Comparison of ENCODE assay signal across 34 cellular contexts in genomic region chr12:57404966-57405640, GRCh38. TPM values are rescaled to one million over a fixed set of nuclear protein-coding genes. Genes with fewer than 3 reads are reported as not detected.
DNase-seq lines count a peak whose midpoint lies in the region; ATAC-seq, FAIRE-seq and TF ChIP-seq lines count a peak whose summit lies in the region.
"Had no signal": no experiment of that assay in that cellular context is flagged by ENCODE, and none has a peak within 500 bp of the region (broad histone marks: within the 10 kb centered on the region; RNA-seq: fewer than 3 reads in every experiment).

No MANE protein-coding gene starts in this region.

- peaks cover 6% of the 10 kb centered on the region for H4K20me1 ChIP-seq in hepatocyte (ENCODE audit: insufficient read depth, poor library complexity, severe bottlenecking)

- no peak overlapping the region for H3K4me3 Mint-ChIP-seq in activated CD8-positive, alpha-beta T cell treated with anti-CD3 and anti-CD28 coated beads for 36 hours
- H3K4me3 Mint-ChIP-seq in activated CD8-positive, alpha-beta T cell treated with anti-CD3 and anti-CD28 coated beads, Interleukin-2, amount 10 ng/mL, durations not matched to agents 7 days and 5 days, result no peak overlapping the region
- H3K4me3 Mint-ChIP-seq in activated T-helper 17 cell treated with anti-CD3 and anti-CD28 coated beads, Interleukin-2, amount 50 U/mL, for 72 hours, result no peak overlapping the region
- H3K4me3 Mint-ChIP-seq: activated T-helper 1 cell treated with anti-CD3 and anti-CD28 coated beads, Interleukin-12 subunit alpha, Interleukin-12 subunit beta, Interleukin-2, Interleukin-4 antibody, amounts not matched to agents 30 ng/mL and 10 ng/mL and 1 ng/mL, durations not matched to agents 14 hours and 24 hours and 36 hours; nephron; T-cell had no signal

- no peak overlapping the region for H3K27ac ChIP-seq in hepatocyte
- H3K27ac ChIP-seq: body of pancreas, epithelial cell of prostate, HL-60, pancreas, spleen had no signal

- H3K4me3 ChIP-seq in hepatocyte, result no peak overlapping the region
- H3K4me3 ChIP-seq: body of pancreas, pancreas, spleen had no signal

- no peak for TF ChIP-seq POLR2A in GM12891 (IDR thresholded peaks at IDR 0.05; ENCODE audit: low read depth, low read length)

- H3K9me3 Mint-ChIP-seq in activated CD8-positive, alpha-beta T cell treated with anti-CD3 and anti-CD28 coated beads for 36 hours, result no peaks in the 10 kb centered on the region
- no peaks in the 10 kb centered on the region for H3K9me3 Mint-ChIP-seq in activated CD8-positive, alpha-beta T cell treated with anti-CD3 and anti-CD28 coated beads, Interleukin-2, amount 10 ng/mL, durations not matched to agents 7 days and 5 days (ENCODE audit: insufficient read depth)
- no peaks in the 10 kb centered on the region for H3K9me3 Mint-ChIP-seq in activated T-helper 17 cell treated with anti-CD3 and anti-CD28 coated beads, Interleukin-2, amount 50 U/mL, for 72 hours
- H3K9me3 Mint-ChIP-seq: activated T-helper 1 cell treated with anti-CD3 and anti-CD28 coated beads, Interleukin-12 subunit alpha, Interleukin-12 subunit beta, Interleukin-2, Interleukin-4 antibody, amounts not matched to agents 30 ng/mL and 10 ng/mL and 1 ng/mL, durations not matched to agents 14 hours and 24 hours and 36 hours; nephron; T-cell had no signal

- 96% methylated on average over 5 of the region's 5 CpGs for WGBS in hepatocyte (ENCODE audit: low lambda C conversion rate, missing lambda C conversion rate)

- CTCF ChIA-PET in activated CD8-positive, alpha-beta T cell treated with anti-CD3 and anti-CD28 coated beads for 36 hours (lab: Charles Lee), result interaction anchor here (0.6 to 1.4 kb wide), 4 partner anchors 19 to 140 kb away, joined by 3 to 6 read pairs (median 3); no protein-coding TSS in a partner anchor
- CTCF ChIA-PET in activated CD8-positive, alpha-beta T cell treated with anti-CD3 and anti-CD28 coated beads, Interleukin-2, amount 10 ng/mL, durations not matched to agents 7 days and 5 days (lab: Charles Lee), result interaction anchor here (1.1 kb wide), 1 partner anchor 10 kb away, joined by 3 read pairs; no protein-coding TSS in a partner anchor

- peaks cover 15% of the 10 kb centered on the region for H3K4me1 Mint-ChIP-seq in activated CD8-positive, alpha-beta T cell treated with anti-CD3 and anti-CD28 coated beads for 36 hours (ENCODE audit: low read depth)
- H3K4me1 Mint-ChIP-seq in activated CD8-positive, alpha-beta T cell treated with anti-CD3 and anti-CD28 coated beads, Interleukin-2, amount 10 ng/mL, durations not matched to agents 7 days and 5 days (ENCODE audit: low read depth), result peaks cover 1% of the 10 kb centered on the region
- peaks cover 8% of the 10 kb centered on the region for H3K4me1 Mint-ChIP-seq in activated T-helper 17 cell treated with anti-CD3 and anti-CD28 coated beads, Interleukin-2, amount 50 U/mL, for 72 hours
- H3K4me1 Mint-ChIP-seq: nephron had no signal

- H3K27ac Mint-ChIP-seq in activated CD8-positive, alpha-beta T cell treated with anti-CD3 and anti-CD28 coated beads for 36 hours, result peak overlapping the region; percentile 24
- H3K27ac Mint-ChIP-seq in activated CD8-positive, alpha-beta T cell treated with anti-CD3 and anti-CD28 coated beads, Interleukin-2, amount 10 ng/mL, durations not matched to agents 7 days and 5 days, result no peak overlapping the region
- peak overlapping the region; percentile 65 for H3K27ac Mint-ChIP-seq in activated T-helper 17 cell treated with anti-CD3 and anti-CD28 coated beads, Interleukin-2, amount 50 U/mL, for 72 hours
- H3K27ac Mint-ChIP-seq: activated T-helper 1 cell treated with anti-CD3 and anti-CD28 coated beads, Interleukin-12 subunit alpha, Interleukin-12 subunit beta, Interleukin-2, Interleukin-4 antibody, amounts not matched to agents 30 ng/mL and 10 ng/mL and 1 ng/mL, durations not matched to agents 14 hours and 24 hours and 36 hours; nephron had no signal

- H3K9me2 ChIP-seq in hepatocyte (replicated peaks; ENCODE audit: insufficient read depth), result no peaks in the 10 kb centered on the region

- H3K36me3 ChIP-seq in hepatocyte (replicated peaks; ENCODE audit: insufficient read depth, low read depth), result no peaks in the 10 kb centered on the region
- H3K36me3 ChIP-seq: BE2C, pancreas had no signal

- peak; percentile 81 for ATAC-seq in activated CD8-positive, alpha-beta T cell treated with anti-CD3 and anti-CD28 coated beads for 36 hours
- no peak for ATAC-seq in activated CD8-positive, alpha-beta T cell treated with anti-CD3 and anti-CD28 coated beads, Interleukin-2, amount 10 ng/mL, durations not matched to agents 7 days and 5 days
- ATAC-seq in activated T-helper 17 cell treated with anti-CD3 and anti-CD28 coated beads, Interleukin-2, amount 50 U/mL, for 72 hours (replicated peaks), result peak; percentile 98
- ATAC-seq in GM21528 (IDR thresholded peaks at IDR 0.05; ENCODE audit: low FRiP score, unreplicated experiment), result no peak
- ATAC-seq: body of pancreas, HCT116, HepG2, Panc1, pancreas, right cardiac atrium, T-cell had no signal

- peak; percentile 16 for FAIRE-seq in GM12891 (lab: Jason Lieb, UNC)
- FAIRE-seq: HepG2, kidney, pancreas, TTC549, urothelium cell line had no signal

- H2AFZ ChIP-seq in hepatocyte, result no peak overlapping the region

- H3K4me2 ChIP-seq in hepatocyte, result no peak overlapping the region

- no peaks in the 10 kb centered on the region for H3K27me3 Mint-ChIP-seq in activated CD8-positive, alpha-beta T cell treated with anti-CD3 and anti-CD28 coated beads for 36 hours
- H3K27me3 Mint-ChIP-seq in activated CD8-positive, alpha-beta T cell treated with anti-CD3 and anti-CD28 coated beads, Interleukin-2, amount 10 ng/mL, durations not matched to agents 7 days and 5 days (ENCODE audit: low read depth), result no peaks in the 10 kb centered on the region
- H3K27me3 Mint-ChIP-seq in activated T-helper 17 cell treated with anti-CD3 and anti-CD28 coated beads, Interleukin-2, amount 50 U/mL, for 72 hours, result no peaks in the 10 kb centered on the region
- H3K27me3 Mint-ChIP-seq: T-cell had no signal

- H3K27me3 ChIP-seq in hepatocyte, result no peaks in the 10 kb centered on the region
- H3K27me3 ChIP-seq: BE2C, body of pancreas, pancreas, spleen had no signal

- POLR2A ChIA-PET in activated CD8-positive, alpha-beta T cell treated with anti-CD3 and anti-CD28 coated beads for 36 hours (lab: Charles Lee), result interaction anchor here (0.6 kb wide), 1 partner anchor 40 kb away, joined by 5 read pairs; no protein-coding TSS in a partner anchor
- POLR2A ChIA-PET in activated CD8-positive, alpha-beta T cell treated with anti-CD3 and anti-CD28 coated beads, Interleukin-2, amount 10 ng/mL, durations not matched to agents 7 days and 5 days (lab: Charles Lee), result no interaction called here

- peaks cover 2% of the 10 kb centered on the region for H3K36me3 Mint-ChIP-seq in activated CD8-positive, alpha-beta T cell treated with anti-CD3 and anti-CD28 coated beads for 36 hours (ENCODE audit: low read depth)
- peaks cover 4% of the 10 kb centered on the region for H3K36me3 Mint-ChIP-seq in activated CD8-positive, alpha-beta T cell treated with anti-CD3 and anti-CD28 coated beads, Interleukin-2, amount 10 ng/mL, durations not matched to agents 7 days and 5 days (ENCODE audit: low read depth)
- H3K36me3 Mint-ChIP-seq in activated T-helper 17 cell treated with anti-CD3 and anti-CD28 coated beads, Interleukin-2, amount 50 U/mL, for 72 hours (ENCODE audit: low read depth), result no peaks in the 10 kb centered on the region

- peak; percentile 22 for DNase-seq in activated CD8-positive, alpha-beta T cell treated with anti-CD3 and anti-CD28 coated beads for 36 hours
- no peak for DNase-seq in activated CD8-positive, alpha-beta T cell treated with anti-CD3 and anti-CD28 coated beads, Interleukin-2, amount 10 ng/mL, durations not matched to agents 7 days and 5 days
- DNase-seq in GM12891 (ENCODE audit: insufficient read length, low spot score) (no peak), SKM-1 (lab: John Stamatoyannopoulos, UW; ENCODE audit: unreplicated experiment) (no peak), hepatocyte (ENCODE audit: low spot score) (no peak)
- peak; percentile 33 for DNase-seq in stimulated activated CD4-positive, alpha-beta T cell treated with anti-CD3 and anti-CD28 coated beads, Interleukin-4, amount 100 ng/mL, for 24 hours
- DNase-seq: BE2C, body of pancreas, Caco-2, cerebellar nuclear complex, DMS79, glutamatergic neuron, kidney, NCI-H524, pancreas, right cardiac atrium, SIG-M5, spleen, T-cell had no signal

- no peaks in the 10 kb centered on the region for H3K9me3 ChIP-seq in hepatocyte (ENCODE audit: low read depth)
- H3K9me3 ChIP-seq: BE2C, body of pancreas, Caco-2, pancreas, spleen had no signal

- TF ChIP-seq CTCF in activated CD8-positive, alpha-beta T cell treated with anti-CD3 and anti-CD28 coated beads for 36 hours (IDR thresholded peaks at IDR 0.05), result no peak
- TF ChIP-seq CTCF in hepatocyte (IDR thresholded peaks at IDR 0.05; ENCODE audit: poor library complexity), result no peak

- H3K4me1 ChIP-seq in hepatocyte (ENCODE audit: insufficient read depth), result no peaks in the 10 kb centered on the region
- H3K4me1 ChIP-seq: body of pancreas, Caco-2, pancreas, spleen had no signal

- peaks cover 61% of the 10 kb centered on the region for H3K79me2 ChIP-seq in hepatocyte

- intact Hi-C loops in activated CD8-positive, alpha-beta T cell treated with anti-CD3 and anti-CD28 coated beads for 36 hours (cut with micrococcal nuclease), result no loop called here

RNA-seq across cellular contexts. Expression of gene R3HDM2, which starts 25.7 kb away (rescaled TPM):
- total RNA-seq in activated CD8-positive, alpha-beta T cell treated with anti-CD3 and anti-CD28 coated beads for 36 hours, result 10 to 100 TPM; 33.2 to 44.0 TPM
- total RNA-seq in activated CD8-positive, alpha-beta T cell treated with anti-CD3 and anti-CD28 coated beads, Interleukin-2, amount 10 ng/mL, durations not matched to agents 7 days and 5 days, result 10 to 100 TPM; 59.0 to 61.7 TPM
- 13.3 TPM for polyA plus RNA-seq in GM12891 (2012; ENCODE audit: low read depth, missing spikeins)
- 10 to 100 TPM; 36.6 to 54.6 TPM for total RNA-seq in activated T-helper 17 cell treated with anti-CD3 and anti-CD28 coated beads, Interleukin-2, amount 50 U/mL, for 72 hours
- total RNA-seq in hepatocyte, result 22.8 and 28.7 TPM in 2 replicates
- 13.4 and 17.1 TPM in 2 replicates for polyA plus RNA-seq in hepatocyte

RNA-seq across cellular contexts. Expression of gene INHBC, which starts 29.5 kb away (rescaled TPM):
- under 1 TPM in 1 of 2 experiments, not detected in 1; 0.16 TPM for total RNA-seq in activated CD8-positive, alpha-beta T cell treated with anti-CD3 and anti-CD28 coated beads for 36 hours
- total RNA-seq in activated CD8-positive, alpha-beta T cell treated with anti-CD3 and anti-CD28 coated beads, Interleukin-2, amount 10 ng/mL, durations not matched to agents 7 days and 5 days, result not detected
- polyA plus RNA-seq in GM12891 (2012; ENCODE audit: low read depth, missing spikeins), result 0.15 TPM
- total RNA-seq in activated T-helper 17 cell treated with anti-CD3 and anti-CD28 coated beads, Interleukin-2, amount 50 U/mL, for 72 hours, result not detected
- total RNA-seq in hepatocyte, result 1.3 and 1.8 TPM in 2 replicates
- polyA plus RNA-seq in hepatocyte, result 1.5 and 3.4 TPM in 2 replicates
- total RNA-seq: activated T-helper 1 cell treated with anti-CD3 and anti-CD28 coated beads, Interleukin-12 subunit alpha, Interleukin-12 subunit beta, Interleukin-2, Interleukin-4 antibody, amounts not matched to agents 30 ng/mL and 10 ng/mL and 1 ng/mL, durations not matched to agents 14 hours and 24 hours and 36 hours; body of pancreas; Caco-2; kidney; LHCN-M2; lower leg skin; right cardiac atrium; temporal lobe had no signal
- polyA plus RNA-seq: pancreas, right cardiac atrium, spleen had no signal

RNA-seq across cellular contexts. Expression of gene INHBE, which starts 50.0 kb away (rescaled TPM):
- 1 to 10 TPM; 1.7 to 2.3 TPM for total RNA-seq in activated CD8-positive, alpha-beta T cell treated with anti-CD3 and anti-CD28 coated beads for 36 hours
- not detected for total RNA-seq in activated CD8-positive, alpha-beta T cell treated with anti-CD3 and anti-CD28 coated beads, Interleukin-2, amount 10 ng/mL, durations not matched to agents 7 days and 5 days
- 0.41 TPM for polyA plus RNA-seq in GM12891 (2012; ENCODE audit: low read depth, missing spikeins)
- not detected for total RNA-seq in activated T-helper 17 cell treated with anti-CD3 and anti-CD28 coated beads, Interleukin-2, amount 50 U/mL, for 72 hours
- 44.2 and 45.9 TPM in 2 replicates for total RNA-seq in hepatocyte
- polyA plus RNA-seq in hepatocyte, result 6.1 and 15.1 TPM in 2 replicates
- total RNA-seq: body of pancreas, lower leg skin, right cardiac atrium, spleen, temporal lobe had no signal
- polyA plus RNA-seq: adipose tissue, right cardiac atrium had no signal

RNA-seq across cellular contexts. Expression of gene GLI1, which starts 54.5 kb away (rescaled TPM):
- under 1 TPM; 0.20 to 0.83 TPM for total RNA-seq in activated CD8-positive, alpha-beta T cell treated with anti-CD3 and anti-CD28 coated beads for 36 hours
- total RNA-seq in activated CD8-positive, alpha-beta T cell treated with anti-CD3 and anti-CD28 coated beads, Interleukin-2, amount 10 ng/mL, durations not matched to agents 7 days and 5 days, result 1 to 10 TPM in 1 of 2 experiments, under 1 TPM in 1; 0.68 to 1.9 TPM
- 0.42 TPM for polyA plus RNA-seq in GM12891 (2012; ENCODE audit: low read depth, missing spikeins)
- 1 to 10 TPM in 1 of 2 donors, under 1 TPM in 1; 0.48 to 1.4 TPM for total RNA-seq in activated T-helper 17 cell treated with anti-CD3 and anti-CD28 coated beads, Interleukin-2, amount 50 U/mL, for 72 hours
- 5.9 and 7.6 TPM in 2 replicates for total RNA-seq in hepatocyte
- polyA plus RNA-seq in hepatocyte, result 5.1 and 6.0 TPM in 2 replicates

Comparison
In these comparisons a context has a peak if more than half of its experiments do, and no peak if none do; other contexts are left out.
1. ATAC-seq: peak in activated CD8-positive, alpha-beta T cell treated with anti-CD3 and anti-CD28 coated beads for 36 hours (single experiment) and activated T-helper 17 cell treated with anti-CD3 and anti-CD28 coated beads, Interleukin-2, amount 50 U/mL, for 72 hours (single experiment); none in activated CD8-positive, alpha-beta T cell treated with anti-CD3 and anti-CD28 coated beads, Interleukin-2, amount 10 ng/mL, durations not matched to agents 7 days and 5 days (single experiment) and GM21528 (single experiment).
2. DNase-seq: peak in activated CD8-positive, alpha-beta T cell treated with anti-CD3 and anti-CD28 coated beads for 36 hours (single experiment) and stimulated activated CD4-positive, alpha-beta T cell treated with anti-CD3 and anti-CD28 coated beads, Interleukin-4, amount 100 ng/mL, for 24 hours (single experiment); none in activated CD8-positive, alpha-beta T cell treated with anti-CD3 and anti-CD28 coated beads, Interleukin-2, amount 10 ng/mL, durations not matched to agents 7 days and 5 days (single experiment), GM12891 (single experiment), SKM-1 (single experiment) and hepatocyte (single experiment).
3. RNA of gene INHBE, which starts 50.0 kb away (total RNA-seq): 44.2 to 45.9 TPM in hepatocyte; 1.7 to 2.3 TPM in activated CD8-positive, alpha-beta T cell treated with anti-CD3 and anti-CD28 coated beads for 36 hours, not detected in activated T-helper 17 cell treated with anti-CD3 and anti-CD28 coated beads, Interleukin-2, amount 50 U/mL, for 72 hours and not detected in activated CD8-positive, alpha-beta T cell treated with anti-CD3 and anti-CD28 coated beads, Interleukin-2, amount 10 ng/mL, durations not matched to agents 7 days and 5 days; every median in the first group is over 10 times any median in the second.